Comparison of ENCODE assay signal across 8 cellular contexts in the genomic region with DNA sequence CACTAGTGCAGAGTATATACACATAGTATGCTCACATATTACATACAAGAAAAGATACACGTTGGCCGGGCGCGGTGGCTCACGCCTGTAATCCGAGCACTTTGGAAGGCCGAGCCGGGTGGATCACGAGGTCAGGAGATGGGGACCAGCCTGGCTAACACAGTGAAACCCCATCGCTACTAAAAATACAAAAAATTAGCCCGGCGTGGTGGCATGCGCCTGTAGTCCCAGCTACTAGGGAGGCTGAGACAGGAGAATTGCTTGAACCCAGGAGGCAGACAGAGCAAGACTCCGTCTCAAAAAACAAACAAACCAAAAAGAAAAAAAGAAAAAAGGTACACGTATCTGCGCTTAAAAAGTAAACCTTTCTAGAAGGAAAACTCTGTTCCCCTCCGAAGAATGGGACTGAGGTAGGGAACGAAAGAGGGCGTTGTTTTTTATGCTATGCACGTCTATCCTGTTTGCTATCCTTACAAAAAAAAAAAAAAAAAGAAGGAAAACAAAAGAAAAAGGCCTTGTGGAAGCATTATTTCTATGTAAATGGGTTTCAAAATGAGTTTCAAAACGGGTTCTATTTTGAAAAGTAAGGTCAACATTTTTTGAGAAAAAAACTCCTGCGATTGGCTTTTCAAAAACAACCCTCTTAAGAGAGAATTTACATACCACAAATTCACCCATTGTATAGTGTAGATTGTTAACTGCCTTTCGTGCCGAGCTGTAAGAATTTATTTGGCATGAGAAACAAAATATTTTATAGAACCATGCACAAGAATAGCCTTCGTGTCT. TPM values are rescaled to one million over a fixed set of nuclear protein-coding genes. Genes with fewer than 3 reads are reported as not detected.
DNase-seq lines count a peak whose midpoint lies in the region; ATAC-seq and TF ChIP-seq lines count a peak whose summit lies in the region.

No MANE protein-coding gene starts in this region.

- peaks cover under 1% of the 10 kb centered on the region for H3K36me3 Mint-ChIP-seq in activated CD4-positive, alpha-beta memory T cell treated with anti-CD3 and anti-CD28 coated beads for 36 hours

- DNase-seq in heart left ventricle (no peak), cardiac septum (ENCODE audit: low spot score) (no peak), right cardiac atrium (peak in 1 of 3 donors; percentile 62)
- DNase-seq in activated CD4-positive, alpha-beta memory T cell treated with anti-CD3 and anti-CD28 coated beads for 36 hours, result no peak
- DNase-seq in stimulated activated CD4-positive, alpha-beta T cell treated with anti-CD3 and anti-CD28 coated beads, Interleukin-2, amount 100 ng/mL, for 24 hours, result no peak

- H3K4me1 Mint-ChIP-seq in activated CD4-positive, alpha-beta memory T cell treated with anti-CD3 and anti-CD28 coated beads for 36 hours (ENCODE audit: low read depth), result peaks cover 32% of the 10 kb centered on the region

- H3K36me3 ChIP-seq in heart left ventricle (no peaks in the 10 kb centered on the region), skeletal muscle tissue (ENCODE audit: control insufficient read depth in 3 of 3, insufficient read depth in 3 of 3, low read length in 3 of 3) (peaks cover 0 to 2% (median 0%) of the 10 kb centered on the region in 3 donors)

- ATAC-seq in heart left ventricle, result no peak
- ATAC-seq in right cardiac atrium, result no peak
- ATAC-seq in HG03039 (IDR thresholded peaks at IDR 0.05; ENCODE audit: unreplicated experiment), result no peak
- no peak for ATAC-seq in HG02763 (IDR thresholded peaks at IDR 0.05; ENCODE audit: unreplicated experiment)

- peak overlapping the region; percentile 54 to 98 (median 89) for H3K4me3 ChIP-seq in heart left ventricle
- H3K4me3 ChIP-seq in right cardiac atrium (ENCODE audit: low read length), result peak overlapping the region; percentile 80
- H3K4me3 ChIP-seq in skeletal muscle tissue (ENCODE audit: low read length in 3 of 3), result peak overlapping the region; percentile 85 to 92 (median 88)

- CTCF ChIA-PET in activated CD4-positive, alpha-beta memory T cell treated with anti-CD3 and anti-CD28 coated beads for 36 hours (lab: Charles Lee), result interaction anchor here (1.0 to 1.9 kb wide), 7 partner anchors 10 to 135 kb away, joined by 3 to 11 read pairs (median 4); no protein-coding TSS in a partner anchor

- peak overlapping the region; percentile 83 for H3K4me3 Mint-ChIP-seq in activated CD4-positive, alpha-beta memory T cell treated with anti-CD3 and anti-CD28 coated beads for 36 hours

- H3K27me3 ChIP-seq in heart left ventricle (no peaks in the 10 kb centered on the region), right cardiac atrium (ENCODE audit: control insufficient read depth, insufficient read depth) (no peaks in the 10 kb centered on the region), skeletal muscle tissue (ENCODE audit: control insufficient read depth in 3 of 3, insufficient read depth in 3 of 3, low read length in 3 of 3) (no peaks in the 10 kb centered on the region)

- H3K4me1 ChIP-seq in heart left ventricle (peaks cover 0 to 30% (median 15%) of the 10 kb centered on the region in 12 donors), right cardiac atrium (ENCODE audit: control insufficient read depth, insufficient read depth, low read length) (peaks cover 9% of the 10 kb centered on the region), skeletal muscle tissue (ENCODE audit: control insufficient read depth in 3 of 3, insufficient read depth in 3 of 3, low read length in 3 of 3) (peaks cover 2 to 25% (median 17%) of the 10 kb centered on the region in 3 donors)

- POLR2A ChIA-PET in activated CD4-positive, alpha-beta memory T cell treated with anti-CD3 and anti-CD28 coated beads for 36 hours (lab: Charles Lee), result interaction anchor here (1.0 to 1.3 kb wide), 5 partner anchors 33 to 243 kb away, joined by 4 to 6 read pairs (median 4); a partner anchor contains a TSS

- peak overlapping the region; percentile 81 to 89 (median 87) for H3K9ac ChIP-seq in skeletal muscle tissue (ENCODE audit: low read depth in 1 of 3, low read length in 3 of 3)

- no peak for TF ChIP-seq POLR2A in heart left ventricle (IDR thresholded peaks at IDR 0.05)

- H3K9me3 ChIP-seq in heart left ventricle (no peaks in the 10 kb centered on the region), right cardiac atrium (ENCODE audit: control insufficient read depth, low read length) (no peaks in the 10 kb centered on the region), skeletal muscle tissue (ENCODE audit: control insufficient read depth in 3 of 3, low read length in 3 of 3) (no peaks in the 10 kb centered on the region)

- WGBS in heart left ventricle, 4 donors, result 41 to 50% (median 45%) methylated on average over 25 of the region's 25 CpGs
- whole genome bisulfite sequencing in right cardiac atrium, result 40% methylated on average over 25 of the region's 25 CpGs

- peak overlapping the region; percentile 62 to 97 (median 94) for H3K27ac ChIP-seq in heart left ventricle
- no peak overlapping the region for H3K27ac ChIP-seq in right cardiac atrium (ENCODE audit: low read length)
- peak overlapping the region; percentile 80 for H3K27ac ChIP-seq in skeletal muscle tissue (ENCODE audit: low read depth, low read length)

- intact Hi-C loops in heart left ventricle (cut with DNase I) (loop anchor here in 5 of 10 donors (5.0 to 10.0 kb wide), 6 partner anchors 55 to 705 kb away; a partner anchor contains a TSS), cardiac septum (cut with DNase I) (loop anchor here (5.0 kb wide), 1 partner anchor 62 kb away; a partner anchor contains a TSS), right cardiac atrium (cut with DNase I) (loop anchor here in 2 of 4 donors (5.0 to 10.0 kb wide), 3 partner anchors 62 to 855 kb away; a partner anchor contains a TSS)
- intact Hi-C loops in activated CD4-positive, alpha-beta memory T cell treated with anti-CD3 and anti-CD28 coated beads for 36 hours (cut with micrococcal nuclease), result loop anchor here (1.0 to 10.0 kb wide), 7 partner anchors 53 to 845 kb away; a partner anchor contains a TSS

- no peak for TF ChIP-seq CTCF in heart left ventricle (IDR thresholded peaks at IDR 0.05)

- H3K27me3 Mint-ChIP-seq in activated CD4-positive, alpha-beta memory T cell treated with anti-CD3 and anti-CD28 coated beads for 36 hours, result no peaks in the 10 kb centered on the region

- H3K27ac Mint-ChIP-seq in activated CD4-positive, alpha-beta memory T cell treated with anti-CD3 and anti-CD28 coated beads for 36 hours, result peak overlapping the region; percentile 78

- no peaks in the 10 kb centered on the region for H3K9me3 Mint-ChIP-seq in activated CD4-positive, alpha-beta memory T cell treated with anti-CD3 and anti-CD28 coated beads for 36 hours

RNA-seq across cellular contexts. Expression of a gene that starts 1.2 kb away (rescaled TPM):
- total RNA-seq in heart left ventricle, result 100 to 1,000 TPM; 117 to 231 (median 159) TPM
- polyA plus RNA-seq in heart left ventricle, result 10 to 100 TPM; 47.8 to 49.1 TPM
- 108 TPM for total RNA-seq in cardiac septum
- total RNA-seq in activated CD4-positive, alpha-beta memory T cell treated with anti-CD3 and anti-CD28 coated beads for 36 hours, result 10 to 100 TPM; 33.8 to 34.5 TPM
- total RNA-seq in right cardiac atrium, result 100 to 1,000 TPM; 111 to 153 (median 125) TPM
- 91.3 TPM for polyA plus RNA-seq in right cardiac atrium
- 18.3 TPM for total RNA-seq in skeletal muscle tissue

RNA-seq across cellular contexts. Expression of a gene that starts 53.0 kb away (rescaled TPM):
- 10 to 100 TPM in 1 of 9 donors, 1 to 10 TPM in 8; 5.1 to 10.1 (median 7.2) TPM for total RNA-seq in heart left ventricle
- 10 to 100 TPM in 1 of 2 donors, 1 to 10 TPM in 1; 3.8 to 11.3 TPM for polyA plus RNA-seq in heart left ventricle
- 8.5 TPM for total RNA-seq in cardiac septum
- total RNA-seq in activated CD4-positive, alpha-beta memory T cell treated with anti-CD3 and anti-CD28 coated beads for 36 hours, result 10 to 100 TPM; 26.0 to 28.2 TPM
- 1 to 10 TPM; 6.1 to 8.1 (median 6.6) TPM for total RNA-seq in right cardiac atrium
- 4.8 TPM for polyA plus RNA-seq in right cardiac atrium
- total RNA-seq in skeletal muscle tissue, result 33.9 TPM
